Comparison of ENCODE assay signal across 8 cellular contexts in the genomic region with DNA sequence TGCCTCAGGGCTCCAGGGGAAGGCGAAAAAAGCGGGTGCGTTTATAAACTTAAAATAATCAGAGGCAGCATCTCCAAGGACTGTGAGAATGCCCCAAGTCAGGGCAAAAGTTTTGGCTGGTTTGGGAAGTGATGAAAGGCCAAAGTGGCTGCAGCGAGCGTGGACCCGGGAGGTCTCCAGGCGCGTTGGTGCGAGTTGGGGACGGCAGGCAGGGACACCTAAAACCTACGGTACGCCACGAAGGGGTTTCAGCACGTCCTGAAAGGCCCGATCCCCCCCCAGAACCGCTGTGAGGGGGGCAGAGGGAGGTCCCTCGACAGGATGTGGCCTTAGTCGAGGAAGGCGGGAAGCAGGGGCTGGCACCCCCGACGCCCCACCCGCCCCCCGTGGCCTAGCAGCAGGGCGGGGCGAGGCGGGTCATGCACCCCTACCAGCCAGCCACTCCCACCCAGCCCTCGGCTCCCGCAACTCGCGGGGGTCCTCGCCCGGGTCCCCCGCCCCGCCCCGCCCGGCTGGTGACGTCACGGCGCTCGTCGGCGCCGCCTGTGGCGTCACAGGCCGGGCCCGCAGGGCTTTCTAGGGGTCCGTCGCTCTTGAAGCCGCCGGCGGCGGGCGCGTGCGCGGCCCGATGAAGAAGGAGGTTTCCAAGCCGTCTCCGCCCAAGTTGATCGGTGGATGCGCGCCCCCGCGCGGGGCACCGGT. TPM values are rescaled to one million over a fixed set of nuclear protein-coding genes. Genes with fewer than 3 reads are reported as not detected.
DNase-seq lines count a peak whose midpoint lies in the region; ATAC-seq and TF ChIP-seq lines count a peak whose summit lies in the region.

A gene with protein sequence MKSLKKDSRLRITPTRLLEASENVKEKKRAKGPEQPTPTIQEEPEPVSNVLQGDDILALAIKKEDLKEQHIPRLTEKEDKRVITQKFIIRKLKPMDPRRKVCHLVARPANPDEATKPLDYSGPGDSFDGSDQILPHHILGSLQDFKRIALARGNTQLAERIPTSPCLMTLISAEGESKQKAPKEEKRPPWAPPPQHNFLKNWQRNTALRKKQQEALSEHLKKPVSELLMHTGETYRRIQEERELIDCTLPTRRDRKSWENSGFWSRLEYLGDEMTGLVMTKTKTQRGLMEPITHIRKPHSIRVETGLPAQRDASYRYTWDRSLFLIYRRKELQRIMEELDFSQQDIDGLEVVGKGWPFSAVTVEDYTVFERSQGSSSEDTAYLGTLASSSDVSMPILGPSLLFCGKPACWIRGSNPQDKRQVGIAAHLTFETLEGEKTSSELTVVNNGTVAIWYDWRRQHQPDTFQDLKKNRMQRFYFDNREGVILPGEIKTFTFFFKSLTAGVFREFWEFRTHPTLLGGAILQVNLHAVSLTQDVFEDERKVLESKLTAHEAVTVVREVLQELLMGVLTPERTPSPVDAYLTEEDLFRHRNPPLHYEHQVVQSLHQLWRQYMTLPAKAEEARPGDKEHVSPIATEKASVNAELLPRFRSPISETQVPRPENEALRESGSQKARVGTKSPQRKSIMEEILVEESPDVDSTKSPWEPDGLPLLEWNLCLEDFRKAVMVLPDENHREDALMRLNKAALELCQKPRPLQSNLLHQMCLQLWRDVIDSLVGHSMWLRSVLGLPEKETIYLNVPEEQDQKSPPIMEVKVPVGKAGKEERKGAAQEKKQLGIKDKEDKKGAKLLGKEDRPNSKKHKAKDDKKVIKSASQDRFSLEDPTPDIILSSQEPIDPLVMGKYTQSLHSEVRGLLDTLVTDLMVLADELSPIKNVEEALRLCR (plus strand): TSS at position 569 of the 702 bp plus-strand sequence. CDS start 236 bp downstream, outside the sequence.

- CTCF ChIA-PET in activated CD8-positive, alpha-beta T cell treated with anti-CD3 and anti-CD28 coated beads, Interleukin-2, amount 10 ng/mL, durations not matched to agents 7 days and 5 days (lab: Charles Lee), result interaction anchor here (1.0 to 6.0 kb wide), 2 partner anchors 29 to 147 kb away, joined by 3 to 34 read pairs; a partner anchor contains a TSS

- POLR2A ChIA-PET in activated CD8-positive, alpha-beta T cell treated with anti-CD3 and anti-CD28 coated beads, Interleukin-2, amount 10 ng/mL, durations not matched to agents 7 days and 5 days (lab: Charles Lee), result no interaction called here

- H3K9me3 Mint-ChIP-seq in activated CD8-positive, alpha-beta T cell treated with anti-CD3 and anti-CD28 coated beads, Interleukin-2, amount 10 ng/mL, durations not matched to agents 7 days and 5 days (ENCODE audit: insufficient read depth), result no peaks in the 10 kb centered on the region

- peak; percentile 26 for TF ChIP-seq CTCF in lower lobe of right lung (IDR thresholded peaks at IDR 0.05)

- intact Hi-C loops in lower lobe of right lung (cut with DNase I), result no loop called here

- peaks cover 74% of the 10 kb centered on the region for H3K4me1 Mint-ChIP-seq in activated CD8-positive, alpha-beta T cell treated with anti-CD3 and anti-CD28 coated beads, Interleukin-2, amount 10 ng/mL, durations not matched to agents 7 days and 5 days (ENCODE audit: low read depth)

- H3K36me3 ChIP-seq in ectodermal cell (ENCODE audit: control insufficient read depth, insufficient read depth, low read length), result no peaks in the 10 kb centered on the region
- H3K36me3 ChIP-seq in lower lobe of right lung, result no peaks in the 10 kb centered on the region

- H3K4me1 ChIP-seq in ectodermal cell (ENCODE audit: control insufficient read depth, insufficient read depth, low read length) (peaks cover 23% of the 10 kb centered on the region), lower lobe of right lung (peaks cover 8% of the 10 kb centered on the region)

- H3K27ac ChIP-seq in ectodermal cell (ENCODE audit: insufficient read depth, low read depth, low read length, poor library complexity, severe bottlenecking) (no peak within 1 kb of the TSS), lower lobe of right lung (peak within 1 kb of the TSS; percentile 75)

- H3K36me3 Mint-ChIP-seq in activated CD8-positive, alpha-beta T cell treated with anti-CD3 and anti-CD28 coated beads, Interleukin-2, amount 10 ng/mL, durations not matched to agents 7 days and 5 days (ENCODE audit: low read depth), result peaks cover 2% of the 10 kb centered on the region

- H3K4me3 Mint-ChIP-seq in activated CD8-positive, alpha-beta T cell treated with anti-CD3 and anti-CD28 coated beads, Interleukin-2, amount 10 ng/mL, durations not matched to agents 7 days and 5 days, result peak within 1 kb of the TSS; percentile 97

- WGBS in ectodermal cell, 2 experiments, result 12% methylated on average over 66 of the region's 66 CpGs

- no peaks in the 10 kb centered on the region for H3K27me3 Mint-ChIP-seq in activated CD8-positive, alpha-beta T cell treated with anti-CD3 and anti-CD28 coated beads, Interleukin-2, amount 10 ng/mL, durations not matched to agents 7 days and 5 days (ENCODE audit: low read depth)

- H3K27ac Mint-ChIP-seq in activated CD8-positive, alpha-beta T cell treated with anti-CD3 and anti-CD28 coated beads, Interleukin-2, amount 10 ng/mL, durations not matched to agents 7 days and 5 days, result peak within 1 kb of the TSS; percentile 98

- peak; percentile 79 for ATAC-seq in activated CD8-positive, alpha-beta T cell treated with anti-CD3 and anti-CD28 coated beads, Interleukin-2, amount 10 ng/mL, durations not matched to agents 7 days and 5 days
- peak; percentile 81 to 88 for ATAC-seq in lower lobe of right lung
- ATAC-seq in HG03039 (IDR thresholded peaks at IDR 0.05; ENCODE audit: unreplicated experiment), result no peak

- H3K9me3 ChIP-seq in ectodermal cell (ENCODE audit: control insufficient read depth, low read length) (no peaks in the 10 kb centered on the region), lower lobe of right lung (no peaks in the 10 kb centered on the region)

- DNase-seq in NCI-H2081 (lab: John Stamatoyannopoulos, UW) (peak; percentile 67 to 83), NCI-H2081 treated with DMSO at 0.1 percent for 48 hours (lab: John Stamatoyannopoulos, UW) (no peak), NCI-H2196 (lab: John Stamatoyannopoulos, UW; ENCODE audit: unreplicated experiment) (peak; percentile 82), lower lobe of right lung (peak; percentile 88)
- DNase-seq in activated CD8-positive, alpha-beta T cell treated with anti-CD3 and anti-CD28 coated beads, Interleukin-2, amount 10 ng/mL, durations not matched to agents 7 days and 5 days, result peak; percentile 90
- DNase-seq in stimulated activated CD4-positive, alpha-beta T cell treated with anti-CD3 and anti-CD28 coated beads, Interleukin-4, amount 100 ng/mL, for 48 hours (ENCODE audit: low read depth in 2 of 2), result peak; percentile 71 to 77

- no peaks in the 10 kb centered on the region for H3K27me3 ChIP-seq in ectodermal cell (ENCODE audit: control insufficient read depth, insufficient read depth, low read length, poor library complexity, severe bottlenecking)
- H3K27me3 ChIP-seq in lower lobe of right lung (ENCODE audit: low read depth), result no peaks in the 10 kb centered on the region

- H3K4me3 ChIP-seq in ectodermal cell (ENCODE audit: insufficient read depth, low read depth, low read length) (peak within 1 kb of the TSS; percentile 59), lower lobe of right lung (peak within 1 kb of the TSS; percentile 68)

RNA-seq across cellular contexts. Expression of the gene that starts here (rescaled TPM):
- 1 to 10 TPM; 7.7 to 9.3 TPM for total RNA-seq in activated CD8-positive, alpha-beta T cell treated with anti-CD3 and anti-CD28 coated beads, Interleukin-2, amount 10 ng/mL, durations not matched to agents 7 days and 5 days
- polyA plus RNA-seq in ectodermal cell (2013, experiment 1 of 4), result 5.0 TPM
- 2.6 TPM for polyA plus RNA-seq in ectodermal cell (2013, experiment 2 of 4)
- 2.8 TPM for polyA plus RNA-seq in ectodermal cell (2013, experiment 3 of 4)
- 2.7 TPM for polyA plus RNA-seq in ectodermal cell (2013, experiment 4 of 4)
- 3.8 TPM for total RNA-seq in lower lobe of right lung
